In genomic region chr16:11361043-11361442, GRCh38 we compare ENCODE assay signal across 1 cellular context.
TF ChIP-seq lines count a peak whose summit lies in the region.

No MANE protein-coding gene starts in this region.

TF ChIP-seq in K562, 482 proteins besides CTCF, POLR2A, EP300 and RAD21 (continued from another document):
- no peak for TF ChIP-seq ZFP91 (CRISPR knock-in tag; IDR thresholded peaks at IDR 0.05)
- no peak for TF ChIP-seq ZNF324 (CRISPR knock-in tag; IDR thresholded peaks at IDR 0.05)
- TF ChIP-seq DLX4 (CRISPR knock-in tag; IDR thresholded peaks at IDR 0.05): no peak
- no peak for TF ChIP-seq TRIM25 (IDR thresholded peaks at IDR 0.05; ENCODE audit: borderline replicate concordance)
- TF ChIP-seq U2AF2 (optimal IDR thresholded peaks at IDR 0.05; ENCODE audit: low read depth, low read length): no peak
- TF ChIP-seq ZNF263 (CRISPR knock-in tag; IDR thresholded peaks at IDR 0.05; ENCODE audit: borderline replicate concordance): no peak
- TF ChIP-seq ATF1 (CRISPR knock-in tag; IDR thresholded peaks at IDR 0.05): no peak
- no peak for TF ChIP-seq ATF1 (tag; IDR thresholded peaks at IDR 0.05)
- no peak for TF ChIP-seq TCF7L2 (IDR thresholded peaks at IDR 0.05; ENCODE audit: low read depth, low read length)
- no peak for TF ChIP-seq ZNF511 (CRISPR knock-in tag; IDR thresholded peaks at IDR 0.05)
- no peak for TF ChIP-seq BRF1 (IDR thresholded peaks at IDR 0.05; ENCODE audit: borderline replicate concordance, extremely low read depth, insufficient read length)
- TF ChIP-seq TSC22D4 (tag; IDR thresholded peaks at IDR 0.05): no peak
- TF ChIP-seq NFATC3 (IDR thresholded peaks at IDR 0.05): no peak
- TF ChIP-seq E2F3 (CRISPR knock-in tag; IDR thresholded peaks at IDR 0.05): no peak
- no peak for TF ChIP-seq SREBF2 (CRISPR knock-in tag; IDR thresholded peaks at IDR 0.05)
- TF ChIP-seq CSDE1 (IDR thresholded peaks at IDR 0.05): no peak
- TF ChIP-seq RFX5 (IDR thresholded peaks at IDR 0.05; ENCODE audit: low read depth, low read length): no peak
- no peak for TF ChIP-seq COPS2 (conservative IDR thresholded peaks at IDR 0.05)
- no peak for TF ChIP-seq ZNF785 (CRISPR knock-in tag; IDR thresholded peaks at IDR 0.05)
- no peak for TF ChIP-seq ILK (tag; IDR thresholded peaks at IDR 0.05; ENCODE audit: borderline replicate concordance, low read depth)
